In genomic region chr3:100708989-100709839, GRCh38 we compare ENCODE assay signal across 1 cellular context.
TF ChIP-seq lines count a peak whose summit lies in the region.

TFG (plus strand) TSS chr3:100709494; CDS start chr3:100713686, 4,192 bp downstream.

TF ChIP-seq in K562, 482 proteins besides CTCF, POLR2A, EP300 and RAD21 (continued from another document and continues in another):
- TF ChIP-seq CHAMP1 (IDR thresholded peaks at IDR 0.05) (no peak), PKNOX1 (IDR thresholded peaks at IDR 0.05) (peak; percentile 73), LARP7 (IDR thresholded peaks at IDR 0.05) (no peak), JUNB (CRISPR knock-in tag; conservative IDR thresholded peaks at IDR 0.05) (no peak), U2AF2 (optimal IDR thresholded peaks at IDR 0.05; ENCODE audit: low read depth, low read length) (no peak), SP2 (IDR thresholded peaks at IDR 0.05; ENCODE audit: extremely low read depth, low read depth, low read length, poor library complexity, severe bottlenecking) (no peak), TBP (optimal IDR thresholded peaks at IDR 0.05; ENCODE audit: low read depth, low read length) (peak; percentile 70), ZNF639 (CRISPR knock-in tag; conservative IDR thresholded peaks at IDR 0.05 in 1 of 2, IDR thresholded peaks at IDR 0.05 in 1 of 2) (no peak), TFAP4 (CRISPR knock-in tag; IDR thresholded peaks at IDR 0.05; ENCODE audit: borderline replicate concordance) (peak; percentile 68; the same call in 1 of the 2 replicates), ZNF79 (CRISPR knock-in tag; IDR thresholded peaks at IDR 0.05; ENCODE audit: low read depth) (no peak), MEF2A (IDR thresholded peaks at IDR 0.05; ENCODE audit: control insufficient read depth, low read depth, low read length) (no peak), ZNF318 (IDR thresholded peaks at IDR 0.05; ENCODE audit: borderline replicate concordance in 1 of 2, low read depth in 1 of 2) (no peak), ZNF75A (CRISPR knock-in tag; IDR thresholded peaks at IDR 0.05) (no peak), ZC3H4 (CRISPR knock-in tag; IDR thresholded peaks at IDR 0.05; ENCODE audit: borderline replicate concordance) (no peak), PTBP1 (IDR thresholded peaks at IDR 0.05; ENCODE audit: low read depth, low read length) (no peak), SNRNP70 (optimal IDR thresholded peaks at IDR 0.05; ENCODE audit: low read depth, low read length) (no peak), HDAC3 (IDR thresholded peaks at IDR 0.05; ENCODE audit: borderline replicate concordance, partially characterized antibody) (no peak), NFE2 (IDR thresholded peaks at IDR 0.05; ENCODE audit: low read depth) (peak; percentile 18; the same call in 1 of the 2 replicates), ZNF12 (CRISPR knock-in tag; IDR thresholded peaks at IDR 0.05) (no peak), PYGO2 (tag; IDR thresholded peaks at IDR 0.05) (no peak), SREBF1 (IDR thresholded peaks at IDR 0.05; ENCODE audit: borderline replicate concordance, low read depth, low read length) (no peak), ILF3 (IDR thresholded peaks at IDR 0.05; ENCODE audit: borderline replicate concordance) (no peak), REST (CRISPR knock-in tag; IDR thresholded peaks at IDR 0.05; ENCODE audit: low read depth) (no peak), ZNF77 (CRISPR knock-in tag; IDR thresholded peaks at IDR 0.05) (no peak), NCOA6 (IDR thresholded peaks at IDR 0.05) (no peak), MED1 (CRISPR knock-in tag; IDR thresholded peaks at IDR 0.05; ENCODE audit: borderline replicate concordance) (no peak), ZNF764 (CRISPR knock-in tag; IDR thresholded peaks at IDR 0.05; ENCODE audit: low read depth) (no peak), TRIM25 (IDR thresholded peaks at IDR 0.05; ENCODE audit: borderline replicate concordance) (no peak), ZNF696 (CRISPR knock-in tag; conservative IDR thresholded peaks at IDR 0.05) (no peak), BCL6 (CRISPR knock-in tag; IDR thresholded peaks at IDR 0.05) (no peak), JUND (IDR thresholded peaks at IDR 0.05; ENCODE audit: borderline replicate concordance, low read depth, low read length) (no peak), JUND (tag; IDR thresholded peaks at IDR 0.05; ENCODE audit: borderline replicate concordance, low read depth, low read length) (no peak; the same call in 2 of the 3 replicates), ZC3H8 (IDR thresholded peaks at IDR 0.05) (no peak), FIP1L1 (IDR thresholded peaks at IDR 0.05; ENCODE audit: low read depth, low read length, poor library complexity, severe bottlenecking) (no peak), CLOCK (CRISPR knock-in tag; IDR thresholded peaks at IDR 0.05; ENCODE audit: borderline replicate concordance) (no peak), TAF9B (IDR thresholded peaks at IDR 0.05; ENCODE audit: partially characterized antibody) (no peak), POLR2AphosphoS5 (IDR thresholded peaks at IDR 0.05; ENCODE audit: control insufficient read depth, insufficient read depth, low read depth, low read length) (peak; percentile 40; the same call in 1 of the 2 replicates), ZNF146 (CRISPR knock-in tag; IDR thresholded peaks at IDR 0.05; ENCODE audit: unreplicated experiment) (no peak), SUPT5H (IDR thresholded peaks at IDR 0.05) (no peak)
